Comparison of ENCODE assay signal across 1 cellular context in genomic region chr17:63722403-63722802, GRCh38.
TF ChIP-seq lines count a peak whose summit lies in the region.

No MANE protein-coding gene starts in this region.

TF ChIP-seq in GM12878, 131 proteins besides CTCF, POLR2A, EP300 and RAD21:
- TF ChIP-seq RAD51 (IDR thresholded peaks at IDR 0.05) (no peak), PAX5 (IDR thresholded peaks at IDR 0.05; ENCODE audit: borderline replicate concordance, low read depth, low read length) (no peak), ESRRA (IDR thresholded peaks at IDR 0.05; ENCODE audit: low read length) (no peak), HCFC1 (IDR thresholded peaks at IDR 0.05; ENCODE audit: low read length) (no peak), ATF3 (IDR thresholded peaks at IDR 0.05; ENCODE audit: borderline replicate concordance, extremely low read depth, low read depth, low read length) (no peak), POLR2AphosphoS5 (IDR thresholded peaks at IDR 0.05; ENCODE audit: low read length) (no peak), PKNOX1 (IDR thresholded peaks at IDR 0.05) (no peak), RB1 (IDR thresholded peaks at IDR 0.05; ENCODE audit: borderline replicate concordance) (no peak), POLR2AphosphoS2 (IDR thresholded peaks at IDR 0.05; ENCODE audit: low read depth, low read length) (no peak), EGR1 (IDR thresholded peaks at IDR 0.05; ENCODE audit: borderline replicate concordance in 1 of 2, low read depth in 2 of 2, low read length in 2 of 2) (no peak), NRF1 (conservative IDR thresholded peaks at IDR 0.05; ENCODE audit: low read depth, low read length) (no peak), SMAD5 (IDR thresholded peaks at IDR 0.05; ENCODE audit: low read depth) (no peak), IRF5 (IDR thresholded peaks at IDR 0.05; ENCODE audit: borderline replicate concordance) (no peak)
